In the genomic region with DNA sequence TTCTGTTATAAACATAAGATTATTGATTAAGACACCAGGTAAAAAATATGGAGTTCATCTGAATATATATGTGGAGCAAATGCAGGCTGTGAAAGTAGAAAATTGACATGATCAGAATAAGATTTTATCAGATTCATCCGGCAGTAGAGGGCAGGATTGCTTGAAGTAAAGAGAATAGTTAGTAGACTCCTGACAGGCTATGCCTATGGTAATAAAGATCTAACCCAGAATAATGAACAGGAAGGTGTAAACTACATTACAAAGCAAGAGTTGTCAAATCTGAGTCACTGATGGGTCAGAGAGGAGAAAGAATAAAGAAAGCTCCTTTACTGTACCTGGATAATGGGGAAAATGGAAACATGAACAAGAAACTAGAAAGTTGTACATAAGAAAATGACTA, we compare ENCODE assay signal across 14 cellular contexts. TPM values are rescaled to one million over a fixed set of nuclear protein-coding genes. Genes with fewer than 3 reads are reported as not detected.
DNase-seq lines count a peak whose midpoint lies in the region; FAIRE-seq and TF ChIP-seq lines count a peak whose summit lies in the region.
"Had no signal": no experiment of that assay in that cellular context is flagged by ENCODE, and none has a peak within 500 bp of the region (broad histone marks: within the 10 kb centered on the region; RNA-seq: fewer than 3 reads in every experiment).

No MANE protein-coding gene starts in this region.

- FAIRE-seq in GM19239 (lab: Jason Lieb, UNC) = no peak

- H3K27ac ChIP-seq in neural cell (ENCODE audit: low read length) = no peak overlapping the region
- H3K27ac ChIP-seq in trophoblast cell (ENCODE audit: low read depth, low read length) = no peak overlapping the region

- H2AFZ ChIP-seq in neural cell (ENCODE audit: low read depth, low read length) = no peak overlapping the region
- no peak overlapping the region for H2AFZ ChIP-seq in trophoblast cell (ENCODE audit: insufficient read depth, low read length, poor library complexity)

- H3K9me3 ChIP-seq in neural cell (ENCODE audit: low read length) = no peaks in the 10 kb centered on the region
- H3K9me3 ChIP-seq in trophoblast cell (ENCODE audit: insufficient read depth, low read depth, low read length) = no peaks in the 10 kb centered on the region
- H3K9me3 ChIP-seq: stomach had no signal

- no peak for TF ChIP-seq EP300 in neural cell (conservative IDR thresholded peaks at IDR 0.05; ENCODE audit: poor library complexity, severe bottlenecking)

- H3K36me3 ChIP-seq in neural cell (ENCODE audit: insufficient read depth, low read length) (no peaks in the 10 kb centered on the region), trophoblast cell (ENCODE audit: control insufficient read depth in 1 of 2, insufficient read depth in 2 of 2, low read length in 2 of 2) (no peaks in the 10 kb centered on the region)
- H3K36me3 ChIP-seq: stomach had no signal

- H3K4me3 Mint-ChIP-seq in brain = no peak overlapping the region

- no peak overlapping the region for H4K12ac ChIP-seq in trophoblast cell (ENCODE audit: low read depth, low read length)

- H3K4me2 ChIP-seq in neural cell (ENCODE audit: low read length) = no peak overlapping the region
- H3K4me2 ChIP-seq in trophoblast cell (ENCODE audit: low read length) = no peak overlapping the region

- no peaks in the 10 kb centered on the region for H3K4me1 Mint-ChIP-seq in brain

- DNase-seq in DMS53 (lab: John Stamatoyannopoulos, UW) (peak; percentile 44), DMS53 treated with DMSO at 0.1 percent for 48 hours (lab: John Stamatoyannopoulos, UW; ENCODE audit: unreplicated experiment) (no peak), M059J (ENCODE audit: low read depth) (peak; percentile 32), HuH-7 (ENCODE audit: low spot score) (no peak), trophoblast cell (no peak), GM19239 (ENCODE audit: insufficient read length, low spot score) (no peak)
- DNase-seq: 8988T; activated CD4-positive, CD25-positive, alpha-beta regulatory T cell; Right ventricle myocardium superior had no signal

- peak; percentile 28 for TF ChIP-seq RAD21 in neural cell (conservative IDR thresholded peaks at IDR 0.05)

- H3K9ac ChIP-seq in neural cell (ENCODE audit: low read length) = no peak overlapping the region
- no peak overlapping the region for H3K9ac ChIP-seq in trophoblast cell (ENCODE audit: low read length)

- no peak overlapping the region for H2AK5ac ChIP-seq in trophoblast cell (ENCODE audit: low read length)

- no peaks in the 10 kb centered on the region for H3K9me2 ChIP-seq in neural cell (ENCODE audit: insufficient read depth, low read length)

- WGBS in trophoblast cell (ENCODE audit: extremely low coverage, insufficient coverage, insufficient read length) = no CpG with 5 or more reads among the region's 1 CpG

- H3K4me3 ChIP-seq in neural cell (ENCODE audit: low read length) (no peak overlapping the region), trophoblast cell (ENCODE audit: low read depth, low read length) (no peak overlapping the region)
- H3K4me3 ChIP-seq: lung, stomach had no signal

- H4K8ac ChIP-seq in trophoblast cell (ENCODE audit: low read depth, low read length) = no peak overlapping the region

- H3K36me3 Mint-ChIP-seq in brain = no peaks in the 10 kb centered on the region

- H3K27me3 Mint-ChIP-seq in brain = peaks cover 13% of the 10 kb centered on the region
- H3K27me3 Mint-ChIP-seq: progenitor cell of endocrine pancreas had no signal

- no peak overlapping the region for H2BK5ac ChIP-seq in trophoblast cell (ENCODE audit: low read depth, low read length, poor library complexity)

- H2BK120ac ChIP-seq in trophoblast cell (ENCODE audit: insufficient read depth, low read length, poor library complexity) = no peak overlapping the region

- peaks cover 3% of the 10 kb centered on the region for H3K79me1 ChIP-seq in trophoblast cell (ENCODE audit: low read length)

- H3K9me3 Mint-ChIP-seq in brain = no peaks in the 10 kb centered on the region

- peaks cover 6 to 9% of the 10 kb centered on the region in 2 experiments for H3K4me1 ChIP-seq in trophoblast cell (ENCODE audit: control insufficient read depth in 1 of 2, insufficient read depth in 2 of 2, low read length in 2 of 2)

- H3K23ac ChIP-seq in trophoblast cell (ENCODE audit: low read length) = no peak overlapping the region

- no peak overlapping the region for H3K14ac ChIP-seq in trophoblast cell (ENCODE audit: low read length)

- H3K27ac Mint-ChIP-seq in brain = no peak overlapping the region

- no peaks in the 10 kb centered on the region for H3F3A ChIP-seq in neural cell (ENCODE audit: insufficient read depth, low read length, poor library complexity, severe bottlenecking)

- H4K91ac ChIP-seq in trophoblast cell (ENCODE audit: low read depth, low read length) = no peak overlapping the region

- H2BK12ac ChIP-seq in trophoblast cell (ENCODE audit: low read length) = no peak overlapping the region

- H3K79me2 ChIP-seq in neural cell (replicated peaks; ENCODE audit: insufficient read depth, low read length) (no peaks in the 10 kb centered on the region), trophoblast cell (ENCODE audit: control insufficient read depth, insufficient read depth, low read length, poor library complexity) (no peaks in the 10 kb centered on the region)

- TF ChIP-seq CTCF in brain (conservative IDR thresholded peaks at IDR 0.05) (peak; percentile 30 to 47), neural cell (IDR thresholded peaks at IDR 0.05; ENCODE audit: poor library complexity, severe bottlenecking) (peak; percentile 18)

- H4K20me1 ChIP-seq in neural cell (ENCODE audit: insufficient read depth) = no peaks in the 10 kb centered on the region

- no peak overlapping the region for H3K18ac ChIP-seq in trophoblast cell (ENCODE audit: low read length)

- no peaks in the 10 kb centered on the region for H3K27me3 ChIP-seq in neural cell (ENCODE audit: insufficient read depth, low read depth, low read length)
- no peaks in the 10 kb centered on the region for H3K27me3 ChIP-seq in trophoblast cell (ENCODE audit: insufficient read depth, low read length)
- H3K27me3 ChIP-seq: stomach had no signal

- no peak overlapping the region for H3K4ac ChIP-seq in trophoblast cell (ENCODE audit: low read depth, low read length)

TF ChIP-seq in neural cell, 6 proteins besides CTCF, POLR2A, EP300 and RAD21:
- no peak for TF ChIP-seq EZH2 (IDR thresholded peaks at IDR 0.05; ENCODE audit: borderline replicate concordance, insufficient read depth, low read length, poor library complexity, severe bottlenecking)
- no peak for TF ChIP-seq TAF1 (IDR thresholded peaks at IDR 0.05; ENCODE audit: low read depth)
- TF ChIP-seq MXI1 (conservative IDR thresholded peaks at IDR 0.05; ENCODE audit: poor library complexity, severe bottlenecking) = no peak
- TF ChIP-seq SMC3 (conservative IDR thresholded peaks at IDR 0.05; ENCODE audit: poor library complexity) = no peak
- TF ChIP-seq REST (IDR thresholded peaks at IDR 0.05; ENCODE audit: borderline replicate concordance) = no peak
- TF ChIP-seq POLR2AphosphoS5 (IDR thresholded peaks at IDR 0.05) = no peak

RNA-seq across cellular contexts. Expression of gene TMEM184C, which starts 20.8 kb away (rescaled TPM):
- total RNA-seq in M059J (2014; rRNA removed; shearing (Covaris generic)) = 19.1 and 27.0 TPM in 2 replicates
- 8.7 TPM for polyA plus RNA-seq in brain (ENCODE audit: insufficient read depth, low read depth, low replicate concordance)
- polyA plus RNA-seq in neural cell = 48.8 and 50.2 TPM in 2 replicates
- polyA minus RNA-seq in neural cell = 58.4 and 66.2 TPM in 2 replicates
- polyA plus RNA-seq in trophoblast cell (2013) = 15.8 and 16.7 TPM in 2 replicates

Comparison
In these comparisons a context has a peak if more than half of its experiments do, and no peak if none do; other contexts are left out.
1. DNase-seq: peak in DMS53 (single experiment) and M059J (single experiment); none in DMS53 treated with DMSO at 0.1 percent for 48 hours (single experiment), HuH-7 (single experiment), trophoblast cell (0 of 2) and GM19239 (single experiment).